ENCODE assay signal across 13 cellular contexts in genomic region chr13:39379118-39379517, GRCh38.
DNase-seq lines count a peak whose midpoint lies in the region; ATAC-seq and TF ChIP-seq lines count a peak whose summit lies in the region.
"Had no signal": no experiment of that assay in that cellular context is flagged by ENCODE, and none has a peak within 500 bp of the region (broad histone marks: within the 10 kb centered on the region; RNA-seq: fewer than 3 reads in every experiment).

No MANE protein-coding gene starts in this region.

- POLR2A ChIA-PET in activated CD8-positive, alpha-beta T cell treated with anti-CD3 and anti-CD28 coated beads for 36 hours (lab: Charles Lee), result no interaction called here

- H3K4me3 Mint-ChIP-seq in activated CD8-positive, alpha-beta T cell treated with anti-CD3 and anti-CD28 coated beads for 36 hours, result no peak overlapping the region
- H3K4me3 Mint-ChIP-seq: T-helper 1 cell treated with Interleukin-12 subunit alpha and Interleukin-12 subunit beta and Interleukin-4 antibody, amounts not matched to agents 30 μg/mL and 1 μg/mL, for 36 hours had no signal

- no peaks in the 10 kb centered on the region for H3K9me3 Mint-ChIP-seq in activated CD8-positive, alpha-beta T cell treated with anti-CD3 and anti-CD28 coated beads for 36 hours
- H3K9me3 Mint-ChIP-seq: T-helper 1 cell treated with Interleukin-12 subunit alpha and Interleukin-12 subunit beta and Interleukin-4 antibody, amounts not matched to agents 30 μg/mL and 1 μg/mL, for 36 hours had no signal

- no peaks in the 10 kb centered on the region for H3K36me3 Mint-ChIP-seq in activated CD8-positive, alpha-beta T cell treated with anti-CD3 and anti-CD28 coated beads for 36 hours (ENCODE audit: low read depth)

- no peak for TF ChIP-seq CTCF in GM13977 (IDR thresholded peaks at IDR 0.05; ENCODE audit: extremely low read depth, insufficient read depth, missing control alignments)
- no peak for TF ChIP-seq CTCF in activated CD8-positive, alpha-beta T cell treated with anti-CD3 and anti-CD28 coated beads for 36 hours (IDR thresholded peaks at IDR 0.05)

- no peak overlapping the region for H3K27ac Mint-ChIP-seq in activated CD8-positive, alpha-beta T cell treated with anti-CD3 and anti-CD28 coated beads for 36 hours
- H3K27ac Mint-ChIP-seq: progenitor cell of endocrine pancreas; T-helper 1 cell treated with Interleukin-12 subunit alpha and Interleukin-12 subunit beta and Interleukin-4 antibody, amounts not matched to agents 30 μg/mL and 1 μg/mL, for 36 hours had no signal

- in situ Hi-C loops in GM13977 (cut with MboI; ENCODE audit: low pct_unique_long_range_greater_than_20kb, low sequenced_read_pairs, unreplicated experiment), result no loop called here

- peak; percentile 41 for DNase-seq in GM13977 (ENCODE audit: low spot score)
- DNase-seq in DMS79 treated with DMSO at 0.1 percent for 48 hours (lab: John Stamatoyannopoulos, UW), result no peak
- no peak for DNase-seq in activated naive CD4-positive, alpha-beta T cell treated with anti-CD3 and anti-CD28 coated beads, Interleukin-2, amount 50 U/mL, for 16 hours
- DNase-seq in activated CD8-positive, alpha-beta T cell treated with anti-CD3 and anti-CD28 coated beads for 36 hours, result no peak
- no peak for DNase-seq in NCI-H1092 (lab: John Stamatoyannopoulos, UW)
- DNase-seq: AML-193, amniotic stem cell, heart left ventricle had no signal

- CTCF ChIA-PET in activated CD8-positive, alpha-beta T cell treated with anti-CD3 and anti-CD28 coated beads for 36 hours (lab: Charles Lee), result no interaction called here

- no peaks in the 10 kb centered on the region for H3K4me1 Mint-ChIP-seq in activated CD8-positive, alpha-beta T cell treated with anti-CD3 and anti-CD28 coated beads for 36 hours (ENCODE audit: low read depth)

- ATAC-seq in GM19395 (IDR thresholded peaks at IDR 0.05; ENCODE audit: unreplicated experiment) (peak; percentile 91), HG02763 (IDR thresholded peaks at IDR 0.05; ENCODE audit: unreplicated experiment) (peak; percentile 94), HG03457 (IDR thresholded peaks at IDR 0.05; ENCODE audit: unreplicated experiment) (peak; percentile 89)
- no peak for ATAC-seq in activated CD8-positive, alpha-beta T cell treated with anti-CD3 and anti-CD28 coated beads for 36 hours
- ATAC-seq: heart left ventricle had no signal

- intact Hi-C loops in activated CD8-positive, alpha-beta T cell treated with anti-CD3 and anti-CD28 coated beads for 36 hours (cut with micrococcal nuclease), result no loop called here

- no peaks in the 10 kb centered on the region for H3K27me3 Mint-ChIP-seq in activated CD8-positive, alpha-beta T cell treated with anti-CD3 and anti-CD28 coated beads for 36 hours
